Comparison of ENCODE assay signal across 8 cellular contexts in genomic region chr22:42437488-42438292, GRCh38. TPM values are rescaled to one million over a fixed set of nuclear protein-coding genes. Genes with fewer than 3 reads are reported as not detected.
A peak's percentile ranks its signal among the peaks of the same experiment; 100 is the strongest.
DNase-seq lines count a peak whose midpoint lies in the region; ATAC-seq, FAIRE-seq and TF ChIP-seq lines count a peak whose summit lies in the region.

No MANE protein-coding gene starts in this region.

- CTCF ChIA-PET in activated naive CD4-positive, alpha-beta T cell treated with anti-CD3 and anti-CD28 coated beads for 36 hours (lab: Charles Lee), result interaction anchor here (0.6 to 3.6 kb wide), 10 partner anchors 7 to 471 kb away, joined by 3 to 30 read pairs (median 3); partner anchors contain the start of gene NDUFA6

- H3K36me3 Mint-ChIP-seq in activated naive CD4-positive, alpha-beta T cell treated with anti-CD3 and anti-CD28 coated beads for 36 hours (ENCODE audit: low read depth), result no peaks in the 10 kb centered on the region

- peaks cover 90 to 100% (median 99%) of the 10 kb centered on the region in 10 experiments for H3K4me1 ChIP-seq in BLaER1 treated with 17β-estradiol and CSF1 and Interleukin-3, amounts not matched to agents 10 nM and 100 nM
- H3K4me1 ChIP-seq in pancreas, result no peaks in the 10 kb centered on the region
- H3K4me1 ChIP-seq in tibial nerve, result peaks cover 0 to 28% (median 6%) of the 10 kb centered on the region in 4 donors

- ATAC-seq in pancreas, result peak; percentile 89 to 92 (median 91)

- peak overlapping the region; percentile 68 for H3K4me3 Mint-ChIP-seq in activated naive CD4-positive, alpha-beta T cell treated with anti-CD3 and anti-CD28 coated beads for 36 hours

- DNase-seq in GM19238 (ENCODE audit: insufficient read length, low spot score) (peak; percentile 81), KBM-7 (peak; percentile 80), SK-N-MC (ENCODE audit: low read depth, low spot score) (no peak), head of caudate nucleus (peak; percentile 56 to 91 (median 78)), pancreas (peak; percentile 62 to 90 (median 81)), tibial nerve (ENCODE audit: low spot score in 2 of 2) (peak; percentile 49 to 72)
- peak; percentile 85 for DNase-seq in activated naive CD4-positive, alpha-beta T cell treated with anti-CD3 and anti-CD28 coated beads for 36 hours

- no peaks in the 10 kb centered on the region for H3K27me3 Mint-ChIP-seq in activated naive CD4-positive, alpha-beta T cell treated with anti-CD3 and anti-CD28 coated beads for 36 hours (ENCODE audit: low read depth)

- peak overlapping the region; percentile 48 to 68 (median 60) for H3K4me3 ChIP-seq in BLaER1 treated with 17β-estradiol and CSF1 and Interleukin-3, amounts not matched to agents 10 nM and 100 nM
- H3K4me3 ChIP-seq in SK-N-MC (peak overlapping the region; percentile 78), pancreas (peak overlapping the region in 3 of 4 donors; percentile 12 to 39 (median 26)), tibial nerve (peak overlapping the region; percentile 19 to 47 (median 42))

- H3K27ac ChIP-seq in BLaER1 treated with 17β-estradiol and CSF1 and Interleukin-3, amounts not matched to agents 10 nM and 100 nM, result peak overlapping the region in 10 of 11 experiments; percentile 9 to 74 (median 61); a peak in 19 of 22 replicates
- H3K27ac ChIP-seq in SK-N-MC (no peak overlapping the region), pancreas (peak overlapping the region; percentile 0 to 78 (median 57)), tibial nerve (peak overlapping the region in 2 of 4 donors; percentile 4 to 10)

- in situ Hi-C loops in KBM-7 (cut with MboI; ENCODE audit: low pct_unique_long_range_greater_than_20kb, low sequenced_read_pairs), result loop anchor here (25.0 kb wide), 1 partner anchor 275 kb away; no protein-coding TSS in a partner anchor

- TF ChIP-seq EP300 in tibial nerve (IDR thresholded peaks at IDR 0.05), result peak in 1 of 2 donors; percentile 28

- TF ChIP-seq CTCF in pancreas (IDR thresholded peaks at IDR 0.05) (peak; percentile 88 to 95 (median 90)), tibial nerve (IDR thresholded peaks at IDR 0.05) (peak; percentile 92 to 99 (median 98))

- peaks cover 0 to 20% (median 0%) of the 10 kb centered on the region in 11 experiments; a peak in 4 of 22 replicates for H4K20me1 ChIP-seq in BLaER1 treated with 17β-estradiol and CSF1 and Interleukin-3, amounts not matched to agents 10 nM and 100 nM

- TF ChIP-seq POLR2A in tibial nerve (IDR thresholded peaks at IDR 0.05), result no peak

- no peaks in the 10 kb centered on the region for H3K9me3 Mint-ChIP-seq in activated naive CD4-positive, alpha-beta T cell treated with anti-CD3 and anti-CD28 coated beads for 36 hours

- FAIRE-seq in pancreas (lab: Jason Lieb, UNC), result no peak

- H3K4me1 Mint-ChIP-seq in activated naive CD4-positive, alpha-beta T cell treated with anti-CD3 and anti-CD28 coated beads for 36 hours (ENCODE audit: low read depth), result peaks cover 18% of the 10 kb centered on the region

- intact Hi-C loops in activated naive CD4-positive, alpha-beta T cell treated with anti-CD3 and anti-CD28 coated beads for 36 hours (cut with micrococcal nuclease), result loop anchor here (1.0 to 5.0 kb wide), 5 partner anchors 135 to 347 kb away; partner anchors contain the start of gene NDUFA6
- intact Hi-C loops in head of caudate nucleus (cut with DNase I), result loop anchor here (2.0 to 10.0 kb wide), 4 partner anchors 93 to 343 kb away; partner anchors contain the start of gene NDUFA6
- intact Hi-C loops in pancreas (cut with DNase I), result loop anchor here in 2 of 3 donors (5.0 to 10.0 kb wide), 4 partner anchors 73 to 473 kb away; partner anchors contain the start of genes NDUFA6 (in 1 of the 2) and SEPTIN3 (in 1 of the 2)

- H3K9ac ChIP-seq in BLaER1 treated with 17β-estradiol and CSF1 and Interleukin-3, amounts not matched to agents 10 nM and 100 nM, result peak overlapping the region; percentile 37 to 78 (median 67)
- no peak overlapping the region for H3K9ac ChIP-seq in SK-N-MC (ENCODE audit: insufficient read length)

- H3K27ac Mint-ChIP-seq in activated naive CD4-positive, alpha-beta T cell treated with anti-CD3 and anti-CD28 coated beads for 36 hours, result no peak overlapping the region

- H3K9me3 ChIP-seq in BLaER1 treated with 17β-estradiol and CSF1 and Interleukin-3, amounts not matched to agents 10 nM and 100 nM (replicated peaks in 1 of 11), result no peaks in the 10 kb centered on the region
- H3K9me3 ChIP-seq in SK-N-MC (ENCODE audit: low read depth, low read length) (no peaks in the 10 kb centered on the region), pancreas (no peaks in the 10 kb centered on the region), tibial nerve (no peaks in the 10 kb centered on the region)

- WGBS in pancreas, 2 donors, result 3 to 4% methylated on average over 33 of the region's 33 CpGs
- 2 to 5% methylated on average over 17 to 20 of the region's 33 CpGs for WGBS in tibial nerve, 2 donors

- no peaks in the 10 kb centered on the region for H3K36me3 ChIP-seq in BLaER1 treated with 17β-estradiol and CSF1 and Interleukin-3, amounts not matched to agents 10 nM and 100 nM
- H3K36me3 ChIP-seq in SK-N-MC (ENCODE audit: insufficient read depth, low read length), result no peaks in the 10 kb centered on the region
- no peaks in the 10 kb centered on the region for H3K36me3 ChIP-seq in pancreas
- H3K36me3 ChIP-seq in tibial nerve, result no peaks in the 10 kb centered on the region

- peaks cover 0 to 13% (median 0%) of the 10 kb centered on the region in 11 experiments; a peak in 3 of 22 replicates for H3K27me3 ChIP-seq in BLaER1 treated with 17β-estradiol and CSF1 and Interleukin-3, amounts not matched to agents 10 nM and 100 nM
- H3K27me3 ChIP-seq in pancreas (no peaks in the 10 kb centered on the region), tibial nerve (peaks cover 0 to 10% of the 10 kb centered on the region in 2 donors)

- peak overlapping the region; percentile 79 to 100 (median 97) for H3K4me2 ChIP-seq in BLaER1 treated with 17β-estradiol and CSF1 and Interleukin-3, amounts not matched to agents 10 nM and 100 nM

RNA-seq across cellular contexts. Expression of gene NFAM1, which starts 5.5 kb away (rescaled TPM):
- total RNA-seq in activated naive CD4-positive, alpha-beta T cell treated with anti-CD3 and anti-CD28 coated beads for 36 hours, result under 1 TPM; 0.10 to 0.15 TPM
- total RNA-seq in pancreas (1 to 10 TPM in 3 of 6 donors, under 1 TPM in 3; 0.20 to 4.4 (median 0.97) TPM), tibial nerve (1 to 10 TPM; 1.8 to 2.8 (median 2.2) TPM)
- polyA plus RNA-seq in pancreas, result under 1 TPM; 0.45 to 0.61 TPM

Comparison
In these comparisons a context has a peak if more than half of its experiments do, and no peak if none do; other contexts are left out.
1. H3K4me3 ChIP-seq: peak in every context shown above with its lines; median percentile 78 in SK-N-MC; 60 in BLaER1 treated with 17β-estradiol and CSF1 and Interleukin-3, amounts not matched to agents 10 nM and 100 nM; 42 in tibial nerve; 26 in pancreas.